In the genomic region with DNA sequence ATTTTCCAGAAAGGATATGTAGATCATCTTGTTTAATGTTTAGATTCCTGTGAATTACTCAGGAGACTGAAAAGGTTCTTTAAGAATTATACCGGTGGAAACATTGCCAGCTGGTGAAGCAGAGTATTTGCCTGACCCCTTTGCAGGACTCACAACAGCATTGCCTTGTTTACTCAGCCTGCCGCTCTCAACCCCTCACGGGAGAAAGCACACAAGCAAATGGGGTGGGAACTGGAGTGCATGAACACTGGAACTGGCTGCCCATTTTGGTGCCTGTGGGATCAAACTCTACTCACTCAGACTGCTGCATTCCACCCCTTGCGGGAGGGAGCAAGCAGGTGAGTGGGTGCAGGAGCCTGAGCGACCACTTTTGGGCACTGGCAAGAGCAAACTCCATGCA, we compare ENCODE assay signal across 21 cellular contexts.
DNase-seq lines count a peak whose midpoint lies in the region; ATAC-seq, FAIRE-seq and TF ChIP-seq lines count a peak whose summit lies in the region.
"Had no signal": no experiment of that assay in that cellular context is flagged by ENCODE, and none has a peak within 500 bp of the region (broad histone marks: within the 10 kb centered on the region; RNA-seq: fewer than 3 reads in every experiment).

No MANE protein-coding gene starts in this region.

- H3K4me3 ChIP-seq in pancreas: no peak overlapping the region
- H3K4me3 ChIP-seq: SJSA1 had no signal

- peaks cover 5 to 12% (median 11%) of the 10 kb centered on the region in 3 donors for H3K4me1 ChIP-seq in pancreas

- H3K36me3 ChIP-seq in pancreas: no peaks in the 10 kb centered on the region
- H3K36me3 ChIP-seq: SJSA1 had no signal

- H3K9me3 ChIP-seq in pancreas: no peaks in the 10 kb centered on the region
- H3K9me3 ChIP-seq: SJSA1 had no signal

- ATAC-seq in pancreas (peak; percentile 30 to 68 (median 54)), HG03045 (IDR thresholded peaks at IDR 0.05; ENCODE audit: unreplicated experiment) (no peak)
- ATAC-seq: HCT116, T-cell had no signal

- TF ChIP-seq CTCF in pancreas (IDR thresholded peaks at IDR 0.05) (no peak), D721Med (IDR thresholded peaks at IDR 0.05; ENCODE audit: insufficient read depth, missing control alignments) (no peak)

- intact Hi-C loops in pancreas (cut with DNase I): no loop called here

- FAIRE-seq in pancreas (lab: Jason Lieb, UNC) (no peak), D721Med (lab: Jason Lieb, UNC) (no peak)
- FAIRE-seq: GM12891, RCC 7860 had no signal

- WGBS in pancreas, 2 donors: 54 to 59% methylated on average over 5 of the region's 5 CpGs

- H3K27ac ChIP-seq in pancreas: no peak overlapping the region
- H3K27ac ChIP-seq: SJSA1 had no signal

- DNase-seq in NCI-H748 (lab: John Stamatoyannopoulos, UW; ENCODE audit: unreplicated experiment) (peak; percentile 30), NCI-H748 treated with DMSO at 0.1 percent for 48 hours (lab: John Stamatoyannopoulos, UW) (no peak), SHP77 treated with DMSO at 0.1 percent for 48 hours (lab: John Stamatoyannopoulos, UW) (peak; percentile 74), pancreas (peak in 3 of 6 donors; percentile 19 to 20 (median 19)), D721Med (ENCODE audit: insufficient read length, low spot score) (no peak)
- DNase-seq in activated CD8-positive, alpha-beta memory T cell treated with anti-CD3 and anti-CD28 coated beads, Interleukin-2, amount 50 U/mL, for 48 hours: no peak
- DNase-seq: DMS79, EL, GF-D8, NCI-H1048, NCI-H1436, NCI-H187, NCI-H2081 treated with DMSO at 0.1 percent for 48 hours, NCI-H446, NCI-H526 treated with DMSO at 0.1 percent for 48 hours, T-cell had no signal

- no peaks in the 10 kb centered on the region for H3K27me3 ChIP-seq in pancreas
- H3K27me3 ChIP-seq: SJSA1 had no signal

Comparison
In these comparisons a context has a peak if more than half of its experiments do, and no peak if none do; other contexts are left out.
1. DNase-seq: peak in NCI-H748 (single experiment) and SHP77 treated with DMSO at 0.1 percent for 48 hours (single experiment); none in NCI-H748 treated with DMSO at 0.1 percent for 48 hours (single experiment), activated CD8-positive, alpha-beta memory T cell treated with anti-CD3 and anti-CD28 coated beads, Interleukin-2, amount 50 U/mL, for 48 hours (single experiment) and D721Med (single experiment).